ENCODE assay signal across 1 cellular context in genomic region chr12:55748230-55748993, GRCh38.
TF ChIP-seq lines count a peak whose summit lies in the region.

No MANE protein-coding gene starts in this region.

TF ChIP-seq in HepG2, 621 proteins besides CTCF, POLR2A, EP300 and RAD21:
- TF ChIP-seq JUNB (CRISPR knock-in tag; IDR thresholded peaks at IDR 0.05; ENCODE audit: borderline replicate concordance) (no peak), ELF4 (CRISPR knock-in tag; IDR thresholded peaks at IDR 0.05; ENCODE audit: borderline replicate concordance) (no peak), RFX5 (IDR thresholded peaks at IDR 0.05; ENCODE audit: low read depth, low read length) (no peak), SMAD3 (CRISPR knock-in tag; IDR thresholded peaks at IDR 0.05) (no peak), ZNF749 (CRISPR knock-in tag; IDR thresholded peaks at IDR 0.05; ENCODE audit: borderline replicate concordance) (no peak), RBM22 (optimal IDR thresholded peaks at IDR 0.05; ENCODE audit: low read length) (peak; percentile 24), PRPF4 (IDR thresholded peaks at IDR 0.05; ENCODE audit: low read depth, low read length, poor library complexity, severe bottlenecking) (no peak), ZMAT3 (CRISPR knock-in tag; conservative IDR thresholded peaks at IDR 0.05) (no peak), MED8 (CRISPR knock-in tag; IDR thresholded peaks at IDR 0.05; ENCODE audit: insufficient replicate concordance) (no peak), PAF1 (CRISPR knock-in tag; IDR thresholded peaks at IDR 0.05) (peak; percentile 65; the same call in 1 of the 2 replicates), ZNF460 (CRISPR knock-in tag; IDR thresholded peaks at IDR 0.05; ENCODE audit: borderline replicate concordance) (no peak)
